ENCODE assay signal across 2 cellular contexts in genomic region chr12:28552472-28553061, GRCh38.
TF ChIP-seq lines count a peak whose summit lies in the region.

No MANE protein-coding gene starts in this region.

TF ChIP-seq in H1, 55 proteins besides CTCF, POLR2A, EP300 and RAD21:
- TF ChIP-seq GABPA (IDR thresholded peaks at IDR 0.05; ENCODE audit: borderline replicate concordance, insufficient read depth, low read length) (no peak), CBX8 (IDR thresholded peaks at IDR 0.05; ENCODE audit: borderline replicate concordance, low read depth, low read length) (no peak), BACH1 (IDR thresholded peaks at IDR 0.05; ENCODE audit: low read length) (no peak), SP4 (IDR thresholded peaks at IDR 0.05; ENCODE audit: low read length) (no peak), TAF7 (optimal IDR thresholded peaks at IDR 0.05; ENCODE audit: borderline replicate concordance, low read depth, low read length) (no peak), KDM1A (IDR thresholded peaks at IDR 0.05; ENCODE audit: borderline replicate concordance, low read length) (no peak), POU5F1 (IDR thresholded peaks at IDR 0.05; ENCODE audit: low read depth, low read length) (no peak), NRF1 (IDR thresholded peaks at IDR 0.05; ENCODE audit: low read depth, low read length) (no peak), CBX5 (IDR thresholded peaks at IDR 0.05; ENCODE audit: low read depth, low read length) (no peak), GTF2F1 (IDR thresholded peaks at IDR 0.05; ENCODE audit: borderline replicate concordance, low read depth, low read length) (no peak), SP1 (IDR thresholded peaks at IDR 0.05; ENCODE audit: low read depth, low read length) (no peak), SRF (IDR thresholded peaks at IDR 0.05; ENCODE audit: low read depth, low read length) (no peak), JUN (IDR thresholded peaks at IDR 0.05; ENCODE audit: low read depth, low read length) (no peak), CEBPB (IDR thresholded peaks at IDR 0.05; ENCODE audit: low read depth, low read length) (no peak), CTBP2 (IDR thresholded peaks at IDR 0.05; ENCODE audit: borderline replicate concordance, insufficient read depth, insufficient read length, low read length) (no peak), TBP (IDR thresholded peaks at IDR 0.05; ENCODE audit: low read depth, low read length) (no peak)
TF ChIP-seq in H1: peak in this region for 0.

TF ChIP-seq in GM23338, 12 proteins besides CTCF, POLR2A, EP300 and RAD21:
- TF ChIP-seq ZNF331 (CRISPR knock-in tag; IDR thresholded peaks at IDR 0.05; ENCODE audit: low read depth), result no peak
- TF ChIP-seq EZH2 (IDR thresholded peaks at IDR 0.05; ENCODE audit: low read depth, unreplicated experiment), result no peak
- TF ChIP-seq JUNB (IDR thresholded peaks at IDR 0.05; ENCODE audit: unreplicated experiment), result no peak
- no peak for TF ChIP-seq REST (IDR thresholded peaks at IDR 0.05; ENCODE audit: unreplicated experiment)
- TF ChIP-seq STAT1 (IDR thresholded peaks at IDR 0.05; ENCODE audit: unreplicated experiment), result no peak
- no peak for TF ChIP-seq POLR2AphosphoS5 (IDR thresholded peaks at IDR 0.05; ENCODE audit: low read depth)
- no peak for TF ChIP-seq ETS1 (IDR thresholded peaks at IDR 0.05)
- no peak for TF ChIP-seq EZH2phosphoT487 (IDR thresholded peaks at IDR 0.05; ENCODE audit: unreplicated experiment)
- TF ChIP-seq ZNF114 (CRISPR knock-in tag; IDR thresholded peaks at IDR 0.05), result no peak
- TF ChIP-seq NANOG (IDR thresholded peaks at IDR 0.05; ENCODE audit: borderline replicate concordance), result no peak
- TF ChIP-seq CREB1 (CRISPR knock-in tag; IDR thresholded peaks at IDR 0.05; ENCODE audit: low read depth), result no peak
- no peak for TF ChIP-seq ZNF462 (CRISPR knock-in tag; IDR thresholded peaks at IDR 0.05)
